Comparison of ENCODE assay signal across 17 cellular contexts in the genomic region with DNA sequence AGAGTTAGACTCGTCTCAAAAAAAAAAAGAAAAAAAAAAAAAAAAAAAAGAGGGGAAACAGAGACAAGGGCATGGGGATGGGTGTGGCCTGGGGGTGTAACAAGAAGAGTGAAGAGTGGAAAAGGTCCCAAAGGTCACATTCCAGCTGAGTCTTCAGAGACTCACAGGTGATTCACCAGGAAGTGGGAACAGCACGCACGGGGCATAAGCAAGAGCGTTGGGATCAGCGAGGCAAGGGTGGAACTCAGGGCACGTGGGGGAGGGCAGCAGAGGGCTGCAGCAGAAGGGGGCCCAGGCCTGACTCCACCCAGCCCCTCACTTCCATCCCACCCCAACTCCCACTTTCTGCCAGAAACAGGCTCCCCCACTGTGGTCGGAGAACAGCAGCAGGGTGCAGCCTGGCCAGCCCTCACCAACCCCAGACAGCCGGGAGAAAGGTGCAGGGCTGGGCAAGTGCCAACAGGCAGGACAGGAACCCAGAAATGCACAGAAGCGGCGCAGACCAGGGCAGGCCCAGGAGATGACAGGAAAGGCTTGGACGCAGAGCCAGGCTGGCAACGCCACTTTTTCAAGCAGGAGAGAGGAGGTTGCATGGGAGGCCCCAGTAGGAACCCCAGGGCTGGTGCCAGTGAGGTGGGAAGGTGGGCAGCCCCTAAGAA. TPM values are rescaled to one million over a fixed set of nuclear protein-coding genes. Genes with fewer than 3 reads are reported as not detected.
DNase-seq lines count a peak whose midpoint lies in the region; ATAC-seq, FAIRE-seq and TF ChIP-seq lines count a peak whose summit lies in the region.
"Had no signal": no experiment of that assay in that cellular context is flagged by ENCODE, and none has a peak within 500 bp of the region (broad histone marks: within the 10 kb centered on the region; RNA-seq: fewer than 3 reads in every experiment).

No MANE protein-coding gene starts in this region.

- no peak for FAIRE-seq in kidney (lab: Jason Lieb, UNC)
- FAIRE-seq: G401.6 had no signal

- intact Hi-C loops in Right ventricle myocardium superior (cut with DNase I), result no loop called here
- intact Hi-C loops in cardiac septum (cut with DNase I), result no loop called here
- intact Hi-C loops in kidney (cut with DNase I), result no loop called here

- peak; percentile 36 for DNase-seq in Right ventricle myocardium superior
- DNase-seq in cardiac septum (ENCODE audit: low spot score), result no peak
- DNase-seq in WTC11 (ENCODE audit: low spot score), result no peak
- peak; percentile 81 for DNase-seq in kidney
- DNase-seq in omental fat pad (ENCODE audit: low spot score), result no peak
- no peak for DNase-seq in medulla oblongata (ENCODE audit: extremely low spot score)
- DNase-seq: activated CD4-positive, CD25-positive, alpha-beta regulatory T cell treated with anti-CD3 and anti-CD28 coated beads, Interleukin-2, amount 50 U/mL, for 72 hours; foreskin melanocyte; Karpas-422; NCI-H345; nucleus accumbens; SJCRH30 had no signal

- H3K9me3 ChIP-seq in kidney (ENCODE audit: control insufficient read depth in 1 of 2, low read length in 2 of 2), result no peaks in the 10 kb centered on the region
- H3K9me3 ChIP-seq: SJCRH30 had no signal

- no peak overlapping the region for H3K4me3 Mint-ChIP-seq in WTC11
- H3K4me3 Mint-ChIP-seq: activated T-helper 17 cell treated with anti-CD3 and anti-CD28 coated beads, Interleukin-2, amount 50 U/mL, for 72 hours; stimulated activated naive CD8-positive, alpha-beta T cell treated with anti-CD3 and anti-CD28 coated beads, Interleukin-15, Interleukin-2, amounts not matched to agents 100 ng/mL and 50 ng/mL, for 24 hours had no signal

- H3K27ac ChIP-seq in kidney (ENCODE audit: low read depth in 2 of 2, low read length in 2 of 2), result no peak overlapping the region
- H3K27ac ChIP-seq: SJCRH30 had no signal

- H3K36me3 Mint-ChIP-seq in WTC11, result peaks cover 20% of the 10 kb centered on the region

- ATAC-seq in Right ventricle myocardium superior (ENCODE audit: poor library complexity), result no peak
- ATAC-seq in WTC11, result no peak
- ATAC-seq in HG03460 (IDR thresholded peaks at IDR 0.05; ENCODE audit: unreplicated experiment), result no peak
- ATAC-seq in HG03139 (IDR thresholded peaks at IDR 0.05; ENCODE audit: unreplicated experiment), result no peak
- ATAC-seq in omental fat pad (ENCODE audit: low FRiP score), result no peak
- ATAC-seq: activated T-helper 17 cell treated with anti-CD3 and anti-CD28 coated beads, Interleukin-2, amount 50 U/mL, for 72 hours had no signal

- H3K4me1 ChIP-seq in kidney (ENCODE audit: control insufficient read depth in 1 of 2, insufficient read depth in 1 of 2, low read depth in 1 of 2, low read length in 2 of 2), result peaks cover 4 to 13% of the 10 kb centered on the region in 2 donors

- H3K9me3 Mint-ChIP-seq in WTC11, result no peaks in the 10 kb centered on the region
- H3K9me3 Mint-ChIP-seq: activated T-helper 17 cell treated with anti-CD3 and anti-CD28 coated beads, Interleukin-2, amount 50 U/mL, for 72 hours; stimulated activated naive CD8-positive, alpha-beta T cell treated with anti-CD3 and anti-CD28 coated beads, Interleukin-15, Interleukin-2, amounts not matched to agents 100 ng/mL and 50 ng/mL, for 24 hours had no signal

- H3K27ac Mint-ChIP-seq in WTC11, result 0 out of 2 replicates have a peak overlapping the region, but pooled peaks have one; percentile 63
- H3K27ac Mint-ChIP-seq: activated T-helper 17 cell treated with anti-CD3 and anti-CD28 coated beads, Interleukin-2, amount 50 U/mL, for 72 hours; stimulated activated naive CD8-positive, alpha-beta T cell treated with anti-CD3 and anti-CD28 coated beads, Interleukin-15, Interleukin-2, amounts not matched to agents 100 ng/mL and 50 ng/mL, for 24 hours had no signal

- peaks cover 17% of the 10 kb centered on the region for H3K4me1 Mint-ChIP-seq in WTC11
- H3K4me1 Mint-ChIP-seq: activated T-helper 17 cell treated with anti-CD3 and anti-CD28 coated beads, Interleukin-2, amount 50 U/mL, for 72 hours had no signal

- TF ChIP-seq CTCF in WTC11 (IDR thresholded peaks at IDR 0.05), result no peak
- no peak for TF ChIP-seq CTCF in kidney (IDR thresholded peaks at IDR 0.05; ENCODE audit: borderline replicate concordance, extremely low read depth, insufficient read depth)
- TF ChIP-seq CTCF in omental fat pad (IDR thresholded peaks at IDR 0.05), result no peak

- CTCF ChIA-PET in WTC11 (lab: Charles Lee), result no interaction called here

- peaks cover 5 to 10% of the 10 kb centered on the region in 2 donors for H3K36me3 ChIP-seq in kidney (ENCODE audit: control insufficient read depth in 1 of 2, insufficient read depth in 2 of 2, low read length in 2 of 2)
- H3K36me3 ChIP-seq: SJCRH30 had no signal

- POLR2A ChIA-PET in WTC11 (lab: Charles Lee), result no interaction called here

- H3K27me3 Mint-ChIP-seq in WTC11 (ENCODE audit: low read depth), result no peaks in the 10 kb centered on the region
- H3K27me3 Mint-ChIP-seq: activated T-helper 17 cell treated with anti-CD3 and anti-CD28 coated beads, Interleukin-2, amount 50 U/mL, for 72 hours; stimulated activated naive CD8-positive, alpha-beta T cell treated with anti-CD3 and anti-CD28 coated beads, Interleukin-15, Interleukin-2, amounts not matched to agents 100 ng/mL and 50 ng/mL, for 24 hours had no signal

- H3K4me3 ChIP-seq in kidney (ENCODE audit: low read length in 2 of 2), result no peak overlapping the region
- H3K4me3 ChIP-seq: SJCRH30 had no signal

- H3K9ac ChIP-seq in kidney (ENCODE audit: low read length in 2 of 2), result no peak overlapping the region

TF ChIP-seq in WTC11, 78 proteins besides CTCF, POLR2A, EP300 and RAD21:
- TF ChIP-seq JAZF1 (CRISPR knock-in tag; IDR thresholded peaks at IDR 0.05) (no peak), EMX1 (CRISPR knock-in tag; IDR thresholded peaks at IDR 0.05) (no peak), MYBL2 (CRISPR knock-in tag; IDR thresholded peaks at IDR 0.05) (no peak), ZNF416 (CRISPR knock-in tag; IDR thresholded peaks at IDR 0.05) (no peak), NR1H2 (CRISPR knock-in tag; IDR thresholded peaks at IDR 0.05) (no peak), FOXJ3 (CRISPR knock-in tag; IDR thresholded peaks at IDR 0.05; ENCODE audit: borderline replicate concordance) (no peak)
- TF ChIP-seq, protein P1, sequence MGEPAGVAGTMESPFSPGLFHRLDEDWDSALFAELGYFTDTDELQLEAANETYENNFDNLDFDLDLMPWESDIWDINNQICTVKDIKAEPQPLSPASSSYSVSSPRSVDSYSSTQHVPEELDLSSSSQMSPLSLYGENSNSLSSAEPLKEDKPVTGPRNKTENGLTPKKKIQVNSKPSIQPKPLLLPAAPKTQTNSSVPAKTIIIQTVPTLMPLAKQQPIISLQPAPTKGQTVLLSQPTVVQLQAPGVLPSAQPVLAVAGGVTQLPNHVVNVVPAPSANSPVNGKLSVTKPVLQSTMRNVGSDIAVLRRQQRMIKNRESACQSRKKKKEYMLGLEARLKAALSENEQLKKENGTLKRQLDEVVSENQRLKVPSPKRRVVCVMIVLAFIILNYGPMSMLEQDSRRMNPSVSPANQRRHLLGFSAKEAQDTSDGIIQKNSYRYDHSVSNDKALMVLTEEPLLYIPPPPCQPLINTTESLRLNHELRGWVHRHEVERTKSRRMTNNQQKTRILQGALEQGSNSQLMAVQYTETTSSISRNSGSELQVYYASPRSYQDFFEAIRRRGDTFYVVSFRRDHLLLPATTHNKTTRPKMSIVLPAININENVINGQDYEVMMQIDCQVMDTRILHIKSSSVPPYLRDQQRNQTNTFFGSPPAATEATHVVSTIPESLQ (CRISPR knock-in tag; IDR thresholded peaks at IDR 0.05), result no peak

RNA-seq across cellular contexts. Expression of a gene that starts 3.3 kb away (rescaled TPM):
- total RNA-seq in Right ventricle myocardium superior (5.0 TPM), cardiac septum (8.5 TPM), WTC11 (2021) (14.4 to 16.7 TPM (median 15.3 TPM) in 3 replicates), kidney (30.6 TPM), omental fat pad (1 to 10 TPM; 6.4 to 9.1 (median 8.4) TPM)
- polyA plus RNA-seq in kidney (ENCODE audit: insufficient read depth, low read depth, low replicate concordance), result 6.3 TPM

Comparison
In these comparisons a context has a peak if more than half of its experiments do, and no peak if none do; other contexts are left out.
1. DNase-seq: peak in Right ventricle myocardium superior (single experiment) and kidney (single experiment); none in cardiac septum (single experiment), WTC11 (single experiment), omental fat pad (single experiment) and medulla oblongata (single experiment).